19 cellular contexts compared by ENCODE assay signal in genomic region chr11:132904091-132904490, GRCh38.
"Had no signal": no experiment of that assay in that cellular context is flagged by ENCODE, and none has a peak within 500 bp of the region (broad histone marks: within the 10 kb centered on the region; RNA-seq: fewer than 3 reads in every experiment).

No MANE protein-coding gene starts in this region.

- H3K27ac Mint-ChIP-seq: dendritic cell treated with granulocyte-macrophage colony-stimulating factor and Interleukin-4, amounts not matched to agents 40 ng/mL and 50 ng/mL, for 4 days; effector memory CD8-positive, alpha-beta T cell; endodermal cell had no signal

- H3K9me3 Mint-ChIP-seq: endodermal cell had no signal

- H3K27me3 Mint-ChIP-seq: dendritic cell treated with granulocyte-macrophage colony-stimulating factor and Interleukin-4, amounts not matched to agents 40 ng/mL and 50 ng/mL, for 4 days; effector memory CD8-positive, alpha-beta T cell had no signal

- DNase-seq: colonic mucosa; cortex of kidney; dermis blood vessel endothelial cell; effector CD4-positive, alpha-beta T cell; effector CD8-positive, alpha-beta T cell; effector memory CD4-positive, alpha-beta T cell; effector memory CD8-positive, alpha-beta T cell; endodermal cell; erythroblast; esophagus squamous epithelium; foreskin fibroblast; foreskin keratinocyte; foreskin melanocyte; gastrocnemius medialis; heart left ventricle; heart right ventricle had no signal

- H3K4me3 Mint-ChIP-seq: dendritic cell treated with granulocyte-macrophage colony-stimulating factor and Interleukin-4, amounts not matched to agents 40 ng/mL and 50 ng/mL, for 4 days; effector memory CD8-positive, alpha-beta T cell; endodermal cell had no signal

- ATAC-seq: effector memory CD8-positive, alpha-beta T cell; esophagus mucosa; foreskin keratinocyte; gastrocnemius medialis; gastroesophageal sphincter; heart left ventricle; heart right ventricle had no signal
